Comparison of ENCODE assay signal across 25 cellular contexts in the genomic region with DNA sequence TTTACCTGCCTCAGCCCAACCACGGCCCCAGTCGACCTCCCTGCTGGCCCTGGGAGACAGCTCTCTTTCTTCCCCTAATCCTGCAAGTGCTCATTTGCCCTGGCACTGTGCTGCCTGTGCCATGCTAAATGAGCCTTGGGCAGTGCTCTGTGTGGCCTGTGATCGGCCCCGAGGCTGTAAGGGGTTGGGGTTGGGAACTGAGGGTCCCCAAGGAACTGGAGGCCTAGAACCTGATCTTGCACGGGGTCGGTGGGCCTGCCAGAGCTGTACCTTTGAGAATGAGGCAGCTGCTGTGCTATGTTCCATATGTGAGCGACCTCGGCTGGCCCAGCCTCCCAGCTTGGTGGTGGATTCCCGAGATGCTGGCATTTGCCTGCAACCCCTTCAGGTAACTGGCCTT.
"Had no signal": no experiment of that assay in that cellular context is flagged by ENCODE, and none has a peak within 500 bp of the region (broad histone marks: within the 10 kb centered on the region; RNA-seq: fewer than 3 reads in every experiment).

No MANE protein-coding gene starts in this region.

- H3K9me3 Mint-ChIP-seq: activated naive CD4-positive, alpha-beta T cell treated with anti-CD3 and anti-CD28 coated beads, Interleukin-2, amount 50 U/mL, for 72 hours; activated T-helper 2 cell treated with anti-CD3 and anti-CD28 coated beads, Interferon-gamma antibody, Interleukin-2, Interleukin-4, amounts not matched to agents 10 μg/mL and 5 μg/mL and 100 μg/mL, durations not matched to agents 14 hours and 24 hours and 36 hours; mesothelial cell of epicardium; naive B cell; stimulated activated naive CD8-positive, alpha-beta T cell treated with anti-CD3 and anti-CD28 coated beads, Interleukin-15, amount 100 ng/mL, for 72 hours; T-cell had no signal

- H3K27ac ChIP-seq: adrenal gland, body of pancreas, colonic mucosa, pancreas, prostate gland, upper lobe of left lung, vagina had no signal

- ATAC-seq: activated CD4-positive, alpha-beta T cell treated with anti-CD3 and anti-CD28 coated beads for 36 hours; activated naive CD4-positive, alpha-beta T cell treated with anti-CD3 and anti-CD28 coated beads, Interleukin-2, amount 50 U/mL, for 72 hours; body of pancreas; pancreas; sciatic nerve; stimulated activated naive CD8-positive, alpha-beta T cell treated with anti-CD3 and anti-CD28 coated beads, Interleukin-15, amount 100 ng/mL, for 72 hours; T-cell had no signal

- H3K27me3 Mint-ChIP-seq: activated CD4-positive, alpha-beta T cell treated with anti-CD3 and anti-CD28 coated beads for 36 hours; naive B cell; stimulated activated naive CD8-positive, alpha-beta T cell treated with anti-CD3 and anti-CD28 coated beads, Interleukin-15, amount 100 ng/mL, for 72 hours; T-cell had no signal

- H3K27ac Mint-ChIP-seq: activated CD4-positive, alpha-beta T cell treated with anti-CD3 and anti-CD28 coated beads for 36 hours; mesothelial cell of epicardium; naive B cell; stimulated activated naive CD8-positive, alpha-beta T cell treated with anti-CD3 and anti-CD28 coated beads, Interleukin-15, amount 100 ng/mL, for 72 hours had no signal

- DNase-seq: activated CD4-positive, alpha-beta T cell treated with anti-CD3 and anti-CD28 coated beads for 36 hours; activated CD4-positive, CD25-positive, alpha-beta regulatory T cell; activated CD8-positive, alpha-beta memory T cell treated with anti-CD3 and anti-CD28 coated beads, Interleukin-2, amount 50 U/mL, for 4 hours; activated naive CD4-positive, alpha-beta T cell; activated T-cell treated with anti-CD3 and anti-CD28 coated beads, Interleukin-2, amount 50 U/mL, for 1 hour; adrenal gland; body of pancreas; colonic mucosa; effector CD8-positive, alpha-beta T cell; naive B cell; retina; stimulated activated CD4-positive, alpha-beta T cell treated with anti-CD3 and anti-CD28 coated beads, Interleukin-12 subunit alpha, Interleukin-12 subunit beta, amount 100 ng/mL, for 4 hours; stimulated activated CD4-positive, alpha-beta T cell treated with anti-CD3 and anti-CD28 coated beads, Interleukin-4, amount 100 ng/mL, for 1 hour; stimulated activated naive CD8-positive, alpha-beta T cell treated with anti-CD3 and anti-CD28 coated beads, Interleukin-15, amount 100 ng/mL, for 72 hours; substantia nigra; T-cell; upper lobe of left lung had no signal

- H3K9me3 ChIP-seq: adrenal gland, body of pancreas, colonic mucosa, pancreas, prostate gland, upper lobe of left lung, vagina had no signal

- H3K27me3 ChIP-seq: adrenal gland, body of pancreas, colonic mucosa, pancreas, upper lobe of left lung, vagina had no signal

- H3K4me3 ChIP-seq: adrenal gland, body of pancreas, colonic mucosa, pancreas, prostate gland, skin epidermis, upper lobe of left lung, vagina had no signal
